1 cellular context compared by ENCODE assay signal in the genomic region with DNA sequence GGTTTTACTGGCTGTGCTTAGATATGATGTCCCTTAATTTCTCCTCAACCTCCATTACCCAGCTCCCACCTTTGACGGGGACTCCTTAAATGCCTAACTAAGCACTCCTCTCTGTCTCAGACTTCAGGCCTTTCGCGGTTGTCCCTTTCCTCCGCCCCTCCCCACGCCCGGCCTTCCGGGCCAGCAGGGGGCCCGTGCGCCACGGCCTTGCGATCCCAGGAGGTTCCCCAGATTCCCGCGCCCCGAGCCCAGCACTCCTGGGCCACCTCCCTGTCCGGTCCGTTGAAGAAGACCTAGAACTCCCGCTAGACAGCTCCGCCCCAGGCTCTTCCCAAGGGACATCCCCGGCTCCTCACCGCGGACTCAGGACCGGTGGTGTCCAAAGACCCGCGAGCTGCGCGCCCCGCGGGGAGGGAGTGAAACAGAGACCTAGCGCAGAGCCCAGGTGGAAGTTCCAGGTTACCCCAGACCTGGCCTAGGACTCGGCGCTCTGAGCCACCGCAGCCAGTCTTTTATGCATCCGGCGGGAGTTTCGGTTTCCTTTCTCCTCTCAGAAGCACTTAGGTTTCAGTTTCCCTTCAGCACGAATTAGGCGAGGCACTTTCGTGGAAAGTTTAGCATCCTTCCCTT.
TF ChIP-seq lines count a peak whose summit lies in the region.

Gene DDX60, minus strand, starts transcription at position 487 of the 630 bp plus-strand sequence. CDS start 7,493 bp downstream, outside the sequence.

TF ChIP-seq in GM12878, 131 proteins besides CTCF, POLR2A, EP300 and RAD21 (continued from another document):
- TF ChIP-seq ZBTB40 (IDR thresholded peaks at IDR 0.05; ENCODE audit: borderline replicate concordance), result peak; percentile 16; the same call in 1 of the 2 replicates
- TF ChIP-seq FOXM1 (IDR thresholded peaks at IDR 0.05; ENCODE audit: low read depth, low read length), result no peak
- TF ChIP-seq RB1 (IDR thresholded peaks at IDR 0.05; ENCODE audit: borderline replicate concordance), result peak; percentile 66; the same call in 1 of the 2 replicates
- no peak for TF ChIP-seq NR2C1 (IDR thresholded peaks at IDR 0.05)
- TF ChIP-seq ZBED1 (IDR thresholded peaks at IDR 0.05; ENCODE audit: borderline replicate concordance), result no peak
- TF ChIP-seq RBBP5 (conservative IDR thresholded peaks at IDR 0.05), result no peak
- TF ChIP-seq JUNB (IDR thresholded peaks at IDR 0.05), result no peak
- TF ChIP-seq MEF2B (IDR thresholded peaks at IDR 0.05; ENCODE audit: partially characterized antibody, poor library complexity, severe bottlenecking), result peak; percentile 68
- TF ChIP-seq TCF3 (IDR thresholded peaks at IDR 0.05; ENCODE audit: borderline replicate concordance, insufficient read depth, low read depth, low read length), result peak; percentile 72; the same call in 1 of the 2 replicates
- TF ChIP-seq PKNOX1 (IDR thresholded peaks at IDR 0.05), result peak; percentile 6; the same call in 1 of the 2 replicates
- TF ChIP-seq SUPT20H (IDR thresholded peaks at IDR 0.05; ENCODE audit: borderline replicate concordance, control insufficient read depth, low read depth, low read length), result no peak
- TF ChIP-seq, protein P1, sequence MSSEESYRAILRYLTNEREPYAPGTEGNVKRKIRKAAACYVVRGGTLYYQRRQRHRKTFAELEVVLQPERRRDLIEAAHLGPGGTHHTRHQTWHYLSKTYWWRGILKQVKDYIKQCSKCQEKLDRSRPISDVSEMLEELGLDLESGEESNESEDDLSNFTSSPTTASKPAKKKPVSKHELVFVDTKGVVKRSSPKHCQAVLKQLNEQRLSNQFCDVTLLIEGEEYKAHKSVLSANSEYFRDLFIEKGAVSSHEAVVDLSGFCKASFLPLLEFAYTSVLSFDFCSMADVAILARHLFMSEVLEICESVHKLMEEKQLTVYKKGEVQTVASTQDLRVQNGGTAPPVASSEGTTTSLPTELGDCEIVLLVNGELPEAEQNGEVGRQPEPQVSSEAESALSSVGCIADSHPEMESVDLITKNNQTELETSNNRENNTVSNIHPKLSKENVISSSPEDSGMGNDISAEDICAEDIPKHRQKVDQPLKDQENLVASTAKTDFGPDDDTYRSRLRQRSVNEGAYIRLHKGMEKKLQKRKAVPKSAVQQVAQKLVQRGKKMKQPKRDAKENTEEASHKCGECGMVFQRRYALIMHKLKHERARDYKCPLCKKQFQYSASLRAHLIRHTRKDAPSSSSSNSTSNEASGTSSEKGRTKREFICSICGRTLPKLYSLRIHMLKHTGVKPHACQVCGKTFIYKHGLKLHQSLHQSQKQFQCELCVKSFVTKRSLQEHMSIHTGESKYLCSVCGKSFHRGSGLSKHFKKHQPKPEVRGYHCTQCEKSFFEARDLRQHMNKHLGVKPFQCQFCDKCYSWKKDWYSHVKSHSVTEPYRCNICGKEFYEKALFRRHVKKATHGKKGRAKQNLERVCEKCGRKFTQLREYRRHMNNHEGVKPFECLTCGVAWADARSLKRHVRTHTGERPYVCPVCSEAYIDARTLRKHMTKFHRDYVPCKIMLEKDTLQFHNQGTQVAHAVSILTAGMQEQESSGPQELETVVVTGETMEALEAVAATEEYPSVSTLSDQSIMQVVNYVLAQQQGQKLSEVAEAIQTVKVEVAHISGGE (CRISPR knock-in tag; IDR thresholded peaks at IDR 0.05), result no peak
- no peak for TF ChIP-seq ELK1 (IDR thresholded peaks at IDR 0.05; ENCODE audit: low read depth, low read length)
- peak; percentile 41; the same call in 1 of the 2 replicates for TF ChIP-seq NFIC (IDR thresholded peaks at IDR 0.05; ENCODE audit: low read depth, low read length)
- TF ChIP-seq, protein P2, sequence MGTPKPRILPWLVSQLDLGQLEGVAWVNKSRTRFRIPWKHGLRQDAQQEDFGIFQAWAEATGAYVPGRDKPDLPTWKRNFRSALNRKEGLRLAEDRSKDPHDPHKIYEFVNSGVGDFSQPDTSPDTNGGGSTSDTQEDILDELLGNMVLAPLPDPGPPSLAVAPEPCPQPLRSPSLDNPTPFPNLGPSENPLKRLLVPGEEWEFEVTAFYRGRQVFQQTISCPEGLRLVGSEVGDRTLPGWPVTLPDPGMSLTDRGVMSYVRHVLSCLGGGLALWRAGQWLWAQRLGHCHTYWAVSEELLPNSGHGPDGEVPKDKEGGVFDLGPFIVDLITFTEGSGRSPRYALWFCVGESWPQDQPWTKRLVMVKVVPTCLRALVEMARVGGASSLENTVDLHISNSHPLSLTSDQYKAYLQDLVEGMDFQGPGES (IDR thresholded peaks at IDR 0.05), result 0 out of 2 replicates have a peak, but pooled peaks have one; percentile 30
- no peak for TF ChIP-seq ZSCAN29 (IDR thresholded peaks at IDR 0.05)
- TF ChIP-seq, protein P3, sequence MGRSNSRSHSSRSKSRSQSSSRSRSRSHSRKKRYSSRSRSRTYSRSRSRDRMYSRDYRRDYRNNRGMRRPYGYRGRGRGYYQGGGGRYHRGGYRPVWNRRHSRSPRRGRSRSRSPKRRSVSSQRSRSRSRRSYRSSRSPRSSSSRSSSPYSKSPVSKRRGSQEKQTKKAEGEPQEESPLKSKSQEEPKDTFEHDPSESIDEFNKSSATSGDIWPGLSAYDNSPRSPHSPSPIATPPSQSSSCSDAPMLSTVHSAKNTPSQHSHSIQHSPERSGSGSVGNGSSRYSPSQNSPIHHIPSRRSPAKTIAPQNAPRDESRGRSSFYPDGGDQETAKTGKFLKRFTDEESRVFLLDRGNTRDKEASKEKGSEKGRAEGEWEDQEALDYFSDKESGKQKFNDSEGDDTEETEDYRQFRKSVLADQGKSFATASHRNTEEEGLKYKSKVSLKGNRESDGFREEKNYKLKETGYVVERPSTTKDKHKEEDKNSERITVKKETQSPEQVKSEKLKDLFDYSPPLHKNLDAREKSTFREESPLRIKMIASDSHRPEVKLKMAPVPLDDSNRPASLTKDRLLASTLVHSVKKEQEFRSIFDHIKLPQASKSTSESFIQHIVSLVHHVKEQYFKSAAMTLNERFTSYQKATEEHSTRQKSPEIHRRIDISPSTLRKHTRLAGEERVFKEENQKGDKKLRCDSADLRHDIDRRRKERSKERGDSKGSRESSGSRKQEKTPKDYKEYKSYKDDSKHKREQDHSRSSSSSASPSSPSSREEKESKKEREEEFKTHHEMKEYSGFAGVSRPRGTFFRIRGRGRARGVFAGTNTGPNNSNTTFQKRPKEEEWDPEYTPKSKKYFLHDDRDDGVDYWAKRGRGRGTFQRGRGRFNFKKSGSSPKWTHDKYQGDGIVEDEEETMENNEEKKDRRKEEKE (IDR thresholded peaks at IDR 0.05), result no peak
- no peak for TF ChIP-seq TBL1XR1 (IDR thresholded peaks at IDR 0.05; ENCODE audit: low read depth, low read length)
- 0 out of 3 replicates have a peak, but pooled peaks of 1 of the 2 experiments have one; percentile 20 for TF ChIP-seq EGR1 (IDR thresholded peaks at IDR 0.05; ENCODE audit: borderline replicate concordance in 1 of 2, low read depth in 2 of 2, low read length in 2 of 2)
- TF ChIP-seq MTA3 (IDR thresholded peaks at IDR 0.05; ENCODE audit: borderline replicate concordance, low read length), result no peak
- peak; percentile 88 for TF ChIP-seq IRF4 (IDR thresholded peaks at IDR 0.05; ENCODE audit: low read depth, low read length)
- no peak for TF ChIP-seq SREBF2 (IDR thresholded peaks at IDR 0.05; ENCODE audit: low read length)
- TF ChIP-seq NBN (IDR thresholded peaks at IDR 0.05), result peak; percentile 41; the same call in 1 of the 2 replicates
- no peak for TF ChIP-seq E2F4 (IDR thresholded peaks at IDR 0.05; ENCODE audit: low read depth, low read length)
